1 cellular context compared by ENCODE assay signal in genomic region chr19:912181-913079, GRCh38.
TF ChIP-seq lines count a peak whose summit lies in the region.

No MANE protein-coding gene starts in this region.

TF ChIP-seq in GM23338, 12 proteins besides CTCF, POLR2A, EP300 and RAD21 (continued from another document):
- TF ChIP-seq, protein P1, sequence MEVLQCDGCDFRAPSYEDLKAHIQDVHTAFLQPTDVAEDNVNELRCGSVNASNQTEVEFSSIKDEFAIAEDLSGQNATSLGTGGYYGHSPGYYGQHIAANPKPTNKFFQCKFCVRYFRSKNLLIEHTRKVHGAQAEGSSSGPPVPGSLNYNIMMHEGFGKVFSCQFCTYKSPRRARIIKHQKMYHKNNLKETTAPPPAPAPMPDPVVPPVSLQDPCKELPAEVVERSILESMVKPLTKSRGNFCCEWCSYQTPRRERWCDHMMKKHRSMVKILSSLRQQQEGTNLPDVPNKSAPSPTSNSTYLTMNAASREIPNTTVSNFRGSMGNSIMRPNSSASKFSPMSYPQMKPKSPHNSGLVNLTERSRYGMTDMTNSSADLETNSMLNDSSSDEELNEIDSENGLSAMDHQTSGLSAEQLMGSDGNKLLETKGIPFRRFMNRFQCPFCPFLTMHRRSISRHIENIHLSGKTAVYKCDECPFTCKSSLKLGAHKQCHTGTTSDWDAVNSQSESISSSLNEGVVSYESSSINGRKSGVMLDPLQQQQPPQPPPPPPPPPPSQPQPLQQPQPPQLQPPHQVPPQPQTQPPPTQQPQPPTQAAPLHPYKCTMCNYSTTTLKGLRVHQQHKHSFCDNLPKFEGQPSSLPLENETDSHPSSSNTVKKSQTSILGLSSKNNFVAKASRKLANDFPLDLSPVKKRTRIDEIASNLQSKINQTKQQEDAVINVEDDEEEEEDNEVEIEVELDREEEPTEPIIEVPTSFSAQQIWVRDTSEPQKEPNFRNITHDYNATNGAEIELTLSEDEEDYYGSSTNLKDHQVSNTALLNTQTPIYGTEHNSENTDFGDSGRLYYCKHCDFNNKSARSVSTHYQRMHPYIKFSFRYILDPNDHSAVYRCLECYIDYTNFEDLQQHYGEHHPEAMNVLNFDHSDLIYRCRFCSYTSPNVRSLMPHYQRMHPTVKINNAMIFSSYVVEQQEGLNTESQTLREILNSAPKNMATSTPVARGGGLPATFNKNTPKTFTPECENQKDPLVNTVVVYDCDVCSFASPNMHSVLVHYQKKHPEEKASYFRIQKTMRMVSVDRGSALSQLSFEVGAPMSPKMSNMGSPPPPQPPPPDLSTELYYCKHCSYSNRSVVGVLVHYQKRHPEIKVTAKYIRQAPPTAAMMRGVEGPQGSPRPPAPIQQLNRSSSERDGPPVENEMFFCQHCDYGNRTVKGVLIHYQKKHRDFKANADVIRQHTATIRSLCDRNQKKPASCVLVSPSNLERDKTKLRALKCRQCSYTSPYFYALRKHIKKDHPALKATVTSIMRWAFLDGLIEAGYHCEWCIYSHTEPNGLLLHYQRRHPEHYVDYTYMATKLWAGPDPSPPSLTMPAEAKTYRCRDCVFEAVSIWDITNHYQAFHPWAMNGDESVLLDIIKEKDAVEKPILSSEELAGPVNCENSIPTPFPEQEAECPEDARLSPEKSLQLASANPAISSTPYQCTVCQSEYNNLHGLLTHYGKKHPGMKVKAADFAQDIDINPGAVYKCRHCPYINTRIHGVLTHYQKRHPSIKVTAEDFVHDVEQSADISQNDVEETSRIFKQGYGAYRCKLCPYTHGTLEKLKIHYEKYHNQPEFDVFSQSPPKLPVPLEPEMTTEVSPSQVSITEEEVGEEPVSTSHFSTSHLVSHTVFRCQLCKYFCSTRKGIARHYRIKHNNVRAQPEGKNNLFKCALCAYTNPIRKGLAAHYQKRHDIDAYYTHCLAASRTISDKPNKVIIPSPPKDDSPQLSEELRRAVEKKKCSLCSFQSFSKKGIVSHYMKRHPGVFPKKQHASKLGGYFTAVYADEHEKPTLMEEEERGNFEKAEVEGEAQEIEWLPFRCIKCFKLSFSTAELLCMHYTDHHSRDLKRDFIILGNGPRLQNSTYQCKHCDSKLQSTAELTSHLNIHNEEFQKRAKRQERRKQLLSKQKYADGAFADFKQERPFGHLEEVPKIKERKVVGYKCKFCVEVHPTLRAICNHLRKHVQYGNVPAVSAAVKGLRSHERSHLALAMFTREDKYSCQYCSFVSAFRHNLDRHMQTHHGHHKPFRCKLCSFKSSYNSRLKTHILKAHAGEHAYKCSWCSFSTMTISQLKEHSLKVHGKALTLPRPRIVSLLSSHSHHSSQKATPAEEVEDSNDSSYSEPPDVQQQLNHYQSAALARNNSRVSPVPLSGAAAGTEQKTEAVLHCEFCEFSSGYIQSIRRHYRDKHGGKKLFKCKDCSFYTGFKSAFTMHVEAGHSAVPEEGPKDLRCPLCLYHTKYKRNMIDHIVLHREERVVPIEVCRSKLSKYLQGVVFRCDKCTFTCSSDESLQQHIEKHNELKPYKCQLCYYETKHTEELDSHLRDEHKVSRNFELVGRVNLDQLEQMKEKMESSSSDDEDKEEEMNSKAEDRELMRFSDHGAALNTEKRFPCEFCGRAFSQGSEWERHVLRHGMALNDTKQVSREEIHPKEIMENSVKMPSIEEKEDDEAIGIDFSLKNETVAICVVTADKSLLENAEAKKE (CRISPR knock-in tag; IDR thresholded peaks at IDR 0.05), result no peak
- TF ChIP-seq EZH2phosphoT487 (IDR thresholded peaks at IDR 0.05; ENCODE audit: unreplicated experiment), result no peak
- TF ChIP-seq NANOG (IDR thresholded peaks at IDR 0.05; ENCODE audit: borderline replicate concordance), result no peak
- no peak for TF ChIP-seq EZH2 (IDR thresholded peaks at IDR 0.05; ENCODE audit: low read depth, unreplicated experiment)
- no peak for TF ChIP-seq STAT1 (IDR thresholded peaks at IDR 0.05; ENCODE audit: unreplicated experiment)
